ENCODE assay signal across 9 cellular contexts in genomic region chr19:3368848-3369336, GRCh38. TPM values are rescaled to one million over a fixed set of nuclear protein-coding genes. Genes with fewer than 3 reads are reported as not detected.
DNase-seq lines count a peak whose midpoint lies in the region; ATAC-seq, FAIRE-seq and TF ChIP-seq lines count a peak whose summit lies in the region.
"Had no signal": no experiment of that assay in that cellular context is flagged by ENCODE, and none has a peak within 500 bp of the region (broad histone marks: within the 10 kb centered on the region; RNA-seq: fewer than 3 reads in every experiment).

No MANE protein-coding gene starts in this region.

- DNase-seq in Caco-2 (no peak), epithelial cell of esophagus (ENCODE audit: low read depth) (peak; percentile 49), pancreas (no peak), NCI-H510A treated with DMSO at 0.1 percent for 48 hours (lab: John Stamatoyannopoulos, UW) (no peak), NCI-H2081 (lab: John Stamatoyannopoulos, UW) (no peak)
- DNase-seq in activated T-helper 1 cell treated with anti-CD3 and anti-CD28 coated beads, Interleukin-12 subunit alpha, Interleukin-12 subunit beta, Interleukin-2, Interleukin-4 antibody, amounts not matched to agents 30 ng/mL and 10 ng/mL and 1 ng/mL, durations not matched to agents 14 hours and 24 hours and 36 hours (ENCODE audit: low spot score): no peak

- no peaks in the 10 kb centered on the region for H3K9me3 Mint-ChIP-seq in Caco-2 (ENCODE audit: unreplicated experiment)
- H3K9me3 Mint-ChIP-seq in activated T-helper 1 cell treated with anti-CD3 and anti-CD28 coated beads, Interleukin-12 subunit alpha, Interleukin-12 subunit beta, Interleukin-2, Interleukin-4 antibody, amounts not matched to agents 30 ng/mL and 10 ng/mL and 1 ng/mL, durations not matched to agents 14 hours and 24 hours and 36 hours: no peaks in the 10 kb centered on the region

- H3K27me3 Mint-ChIP-seq in Caco-2 (ENCODE audit: insufficient read depth, unreplicated experiment): peaks cover 30% of the 10 kb centered on the region
- H3K27me3 Mint-ChIP-seq in activated T-helper 1 cell treated with anti-CD3 and anti-CD28 coated beads, Interleukin-12 subunit alpha, Interleukin-12 subunit beta, Interleukin-2, Interleukin-4 antibody, amounts not matched to agents 30 ng/mL and 10 ng/mL and 1 ng/mL, durations not matched to agents 14 hours and 24 hours and 36 hours (ENCODE audit: insufficient read depth): peaks cover 25% of the 10 kb centered on the region

- peak overlapping the region; percentile 98 for H3K4me2 ChIP-seq in OCI-LY3 (ENCODE audit: low read length)

- FAIRE-seq in pancreas (lab: Jason Lieb, UNC): no peak

- peaks cover 6% of the 10 kb centered on the region for H3K4me1 Mint-ChIP-seq in Caco-2 (ENCODE audit: low read depth, unreplicated experiment)
- H3K4me1 Mint-ChIP-seq in activated T-helper 1 cell treated with anti-CD3 and anti-CD28 coated beads, Interleukin-12 subunit alpha, Interleukin-12 subunit beta, Interleukin-2, Interleukin-4 antibody, amounts not matched to agents 30 ng/mL and 10 ng/mL and 1 ng/mL, durations not matched to agents 14 hours and 24 hours and 36 hours (ENCODE audit: low read depth): peaks cover 13% of the 10 kb centered on the region

- H3K27ac ChIP-seq in OCI-LY3 (ENCODE audit: low read length): peak overlapping the region; percentile 83
- H3K27ac ChIP-seq in pancreas: peak overlapping the region; percentile 54 to 98 (median 96)

- ATAC-seq in pancreas: peak in 1 of 4 donors; percentile 5
- no peak for ATAC-seq in HG02571 (IDR thresholded peaks at IDR 0.05; ENCODE audit: unreplicated experiment)
- ATAC-seq: mucosa of descending colon had no signal

- no peak overlapping the region for H3K27ac Mint-ChIP-seq in Caco-2 (ENCODE audit: unreplicated experiment)
- no peak overlapping the region for H3K27ac Mint-ChIP-seq in activated T-helper 1 cell treated with anti-CD3 and anti-CD28 coated beads, Interleukin-12 subunit alpha, Interleukin-12 subunit beta, Interleukin-2, Interleukin-4 antibody, amounts not matched to agents 30 ng/mL and 10 ng/mL and 1 ng/mL, durations not matched to agents 14 hours and 24 hours and 36 hours

- BruUV-seq in Caco-2 (replicated peaks; lab: Mats Ljungman, UMichigan): no TSS peak

- peaks cover 2% of the 10 kb centered on the region for H3K27me3 ChIP-seq in Caco-2 (replicated peaks; ENCODE audit: control insufficient read depth, insufficient read depth, low read length)
- no peaks in the 10 kb centered on the region for H3K27me3 ChIP-seq in OCI-LY3 (ENCODE audit: low read depth, low read length)
- no peaks in the 10 kb centered on the region for H3K27me3 ChIP-seq in pancreas

- H4K20me1 ChIP-seq in OCI-LY3 (ENCODE audit: insufficient read depth, low read length): peaks cover 37% of the 10 kb centered on the region

- H3K4me3 Mint-ChIP-seq in Caco-2 (ENCODE audit: unreplicated experiment): peak overlapping the region; percentile 16
- H3K4me3 Mint-ChIP-seq in activated T-helper 1 cell treated with anti-CD3 and anti-CD28 coated beads, Interleukin-12 subunit alpha, Interleukin-12 subunit beta, Interleukin-2, Interleukin-4 antibody, amounts not matched to agents 30 ng/mL and 10 ng/mL and 1 ng/mL, durations not matched to agents 14 hours and 24 hours and 36 hours: no peak overlapping the region

- H3K4me1 ChIP-seq in Caco-2 (no peaks in the 10 kb centered on the region), OCI-LY3 (ENCODE audit: low read length) (peaks cover 48% of the 10 kb centered on the region), pancreas (peaks cover 9 to 21% (median 18%) of the 10 kb centered on the region in 3 donors)

- H3K36me3 ChIP-seq in Caco-2 (ENCODE audit: control insufficient read depth, insufficient read depth, low read length) (no peaks in the 10 kb centered on the region), OCI-LY3 (replicated peaks; ENCODE audit: low read depth, low read length) (peaks cover 4% of the 10 kb centered on the region), pancreas (no peaks in the 10 kb centered on the region)

- 17 to 20% methylated on average over 4 of the region's 4 CpGs for WGBS in pancreas, 2 donors

- no peak for TF ChIP-seq CTCF in Caco-2 (IDR thresholded peaks at IDR 0.05; ENCODE audit: insufficient read depth in 1 of 2, low read depth in 1 of 2, low read length in 1 of 2, severe bottlenecking in 1 of 2, unreplicated experiment in 1 of 2)
- TF ChIP-seq CTCF in OCI-LY3 (IDR thresholded peaks at IDR 0.05; ENCODE audit: low read depth, low read length): no peak
- no peak for TF ChIP-seq CTCF in epithelial cell of esophagus (IDR thresholded peaks at IDR 0.05; ENCODE audit: insufficient read depth, low read depth, low read length, missing control alignments)
- TF ChIP-seq CTCF in pancreas (IDR thresholded peaks at IDR 0.05): no peak

- H3K9me3 ChIP-seq in Caco-2: no peaks in the 10 kb centered on the region
- H3K9me3 ChIP-seq in OCI-LY3 (ENCODE audit: insufficient read depth, low read length): no peaks in the 10 kb centered on the region
- no peaks in the 10 kb centered on the region for H3K9me3 ChIP-seq in pancreas
- H3K9me3 ChIP-seq: mucosa of descending colon had no signal

- intact Hi-C loops in Caco-2 (cut with micrococcal nuclease; ENCODE audit: unreplicated experiment) (no loop called here), pancreas (cut with DNase I) (no loop called here)
- intact Hi-C loops in activated T-helper 1 cell treated with anti-CD3 and anti-CD28 coated beads, Interleukin-12 subunit alpha, Interleukin-12 subunit beta, Interleukin-2, Interleukin-4 antibody, amounts not matched to agents 30 ng/mL and 10 ng/mL and 1 ng/mL, durations not matched to agents 14 hours and 24 hours and 36 hours (cut with micrococcal nuclease): no loop called here

- H3K36me3 Mint-ChIP-seq in Caco-2 (ENCODE audit: insufficient read depth, unreplicated experiment): no peaks in the 10 kb centered on the region
- no peaks in the 10 kb centered on the region for H3K36me3 Mint-ChIP-seq in activated T-helper 1 cell treated with anti-CD3 and anti-CD28 coated beads, Interleukin-12 subunit alpha, Interleukin-12 subunit beta, Interleukin-2, Interleukin-4 antibody, amounts not matched to agents 30 ng/mL and 10 ng/mL and 1 ng/mL, durations not matched to agents 14 hours and 24 hours and 36 hours (ENCODE audit: low read depth)

- POLR2A ChIA-PET in Caco-2 (lab: Charles Lee): no interaction called here

- CTCF ChIA-PET in Caco-2 (lab: Charles Lee): interaction anchor here (0.6 kb wide), 1 partner anchor 15 kb away, joined by 5 read pairs; no protein-coding TSS in a partner anchor

- no peak overlapping the region for H2AFZ ChIP-seq in OCI-LY3 (ENCODE audit: low read depth, low read length)

- peaks cover 88% of the 10 kb centered on the region for H3K79me2 ChIP-seq in OCI-LY3 (ENCODE audit: low read length)

- H3K4me3 ChIP-seq in Caco-2 (ENCODE audit: low read depth, low read length): no peak overlapping the region
- peak overlapping the region; percentile 90 for H3K4me3 ChIP-seq in OCI-LY3 (ENCODE audit: low read length)
- H3K4me3 ChIP-seq in epithelial cell of esophagus (ENCODE audit: low read length): peak overlapping the region; percentile 77
- peak overlapping the region; percentile 2 to 87 (median 55) for H3K4me3 ChIP-seq in pancreas
- H3K4me3 ChIP-seq: mucosa of descending colon had no signal

- H3K9ac ChIP-seq in OCI-LY3 (ENCODE audit: low read length): peak overlapping the region; percentile 99

RNA-seq across cellular contexts. Expression of gene NFIC, which starts 2.5 kb away (rescaled TPM):
- total RNA-seq in Caco-2 (2022) (5.1 and 5.5 TPM in 2 replicates), pancreas (100 to 1,000 TPM; 106 to 203 (median 127) TPM)
- polyA plus RNA-seq in pancreas: 10 to 100 TPM; 21.3 to 74.9 TPM
- total RNA-seq in activated T-helper 1 cell treated with anti-CD3 and anti-CD28 coated beads, Interleukin-12 subunit alpha, Interleukin-12 subunit beta, Interleukin-2, Interleukin-4 antibody, amounts not matched to agents 30 ng/mL and 10 ng/mL and 1 ng/mL, durations not matched to agents 14 hours and 24 hours and 36 hours: 16.8 and 18.7 TPM in 2 replicates
